ENCODE assay signal across 9 cellular contexts in genomic region chr1:61241411-61241838, GRCh38.
DNase-seq lines count a peak whose midpoint lies in the region; TF ChIP-seq lines count a peak whose summit lies in the region.
"Had no signal": no experiment of that assay in that cellular context is flagged by ENCODE, and none has a peak within 500 bp of the region (broad histone marks: within the 10 kb centered on the region; RNA-seq: fewer than 3 reads in every experiment).

No MANE protein-coding gene starts in this region.

- no peak for TF ChIP-seq RAD21 in liver (IDR thresholded peaks at IDR 0.05)

- no peak overlapping the region for H3K9ac ChIP-seq in liver (ENCODE audit: low read depth in 1 of 2, low read length in 2 of 2)

- no peak overlapping the region for H3K27ac Mint-ChIP-seq in MCF 10A (ENCODE audit: low read depth, unreplicated experiment)
- H3K27ac Mint-ChIP-seq: nephron progenitor cell had no signal

- no peaks in the 10 kb centered on the region for H3K36me3 Mint-ChIP-seq in MCF 10A (ENCODE audit: insufficient read depth, unreplicated experiment)

- H3K27me3 ChIP-seq in liver (ENCODE audit: control insufficient read depth in 4 of 4, insufficient read depth in 4 of 4, low read length in 3 of 4) (no peaks in the 10 kb centered on the region), thyroid gland (no peaks in the 10 kb centered on the region), HAP-1 (ENCODE audit: low read depth) (no peaks in the 10 kb centered on the region)
- H3K27me3 ChIP-seq in effector memory CD4-positive, alpha-beta T cell (replicated peaks; ENCODE audit: control insufficient read depth, insufficient read depth, low read length, poor library complexity, severe bottlenecking) = no peaks in the 10 kb centered on the region

- TF ChIP-seq POLR2A in thyroid gland (IDR thresholded peaks at IDR 0.05) = no peak

- no peak overlapping the region for H3K4me3 Mint-ChIP-seq in MCF 10A (ENCODE audit: unreplicated experiment)
- H3K4me3 Mint-ChIP-seq: nephron progenitor cell had no signal

- H3K9me3 Mint-ChIP-seq in MCF 10A (ENCODE audit: unreplicated experiment) = no peaks in the 10 kb centered on the region
- H3K9me3 Mint-ChIP-seq: nephron progenitor cell had no signal

- peaks cover 0 to 24% (median 5%) of the 10 kb centered on the region in 4 donors for H3K4me1 ChIP-seq in liver (ENCODE audit: control insufficient read depth in 4 of 4, insufficient read depth in 4 of 4, low read length in 3 of 4)
- peaks cover 25 to 34% of the 10 kb centered on the region in 2 donors for H3K4me1 ChIP-seq in thyroid gland
- no peaks in the 10 kb centered on the region for H3K4me1 ChIP-seq in effector memory CD4-positive, alpha-beta T cell (ENCODE audit: control insufficient read depth, insufficient read depth, low read length, poor library complexity, severe bottlenecking)
- H3K4me1 ChIP-seq in HAP-1 = peaks cover 17% of the 10 kb centered on the region

- BruUV-seq in MCF 10A (replicated peaks; lab: Mats Ljungman, UMichigan) = no TSS peak

- H3K36me3 ChIP-seq in liver (ENCODE audit: control insufficient read depth in 4 of 4, insufficient read depth in 3 of 4, low read depth in 1 of 4, low read length in 3 of 4) (peaks cover 0 to 2% (median 0%) of the 10 kb centered on the region in 4 donors), thyroid gland (no peaks in the 10 kb centered on the region), HAP-1 (replicated peaks) (no peaks in the 10 kb centered on the region)
- no peaks in the 10 kb centered on the region for H3K36me3 ChIP-seq in effector memory CD4-positive, alpha-beta T cell (ENCODE audit: control insufficient read depth, insufficient read depth, low read length)

- peaks cover 22% of the 10 kb centered on the region for H3K4me1 Mint-ChIP-seq in MCF 10A (ENCODE audit: insufficient read depth, unreplicated experiment)

- peak; percentile 85 for DNase-seq in NCI-H1105 treated with DMSO at 0.1 percent for 48 hours (lab: John Stamatoyannopoulos, UW)
- peak; percentile 56 for DNase-seq in MCF 10A (ENCODE audit: unreplicated experiment)
- peak; percentile 70 to 71 for DNase-seq in thyroid gland
- DNase-seq in effector memory CD4-positive, alpha-beta T cell = no peak
- no peak for DNase-seq in NCI-H2171 (lab: John Stamatoyannopoulos, UW)
- no peak for DNase-seq in HAP-1 (ENCODE audit: low spot score in 2 of 2)
- DNase-seq: activated CD4-positive, alpha-beta T cell treated with anti-CD3 and anti-CD28 coated beads, Interleukin-2, amount 50 U/mL, for 48 hours; nephron progenitor cell had no signal

- CTCF ChIA-PET in MCF 10A (lab: Yijun Ruan, JAX) = interaction anchor here (0.5 to 1.0 kb wide), 5 partner anchors 27 to 501 kb away, joined by 3 read pairs; no protein-coding TSS in a partner anchor

- no peaks in the 10 kb centered on the region for H3K27me3 Mint-ChIP-seq in MCF 10A (ENCODE audit: insufficient read depth, unreplicated experiment)

- H3K9me3 ChIP-seq in liver (ENCODE audit: control insufficient read depth in 4 of 4, low read length in 3 of 4) (no peaks in the 10 kb centered on the region), thyroid gland (no peaks in the 10 kb centered on the region), HAP-1 (no peaks in the 10 kb centered on the region)
- no peaks in the 10 kb centered on the region for H3K9me3 ChIP-seq in effector memory CD4-positive, alpha-beta T cell (ENCODE audit: control insufficient read depth, low read length)

- 14% methylated on average over 4 of the region's 4 CpGs for WGBS in liver
- 9 to 13% methylated on average over 4 of the region's 4 CpGs for WGBS in thyroid gland, 2 donors

- peak overlapping the region in 1 of 2 donors; percentile 50 for H3K27ac ChIP-seq in liver (ENCODE audit: low read depth in 1 of 2, low read length in 2 of 2)
- H3K27ac ChIP-seq in thyroid gland = peak overlapping the region; percentile 50 to 71 (median 67)
- H3K27ac ChIP-seq in effector memory CD4-positive, alpha-beta T cell (ENCODE audit: insufficient read depth, low read length, poor library complexity, severe bottlenecking) = no peak overlapping the region

- in situ Hi-C loops in HAP-1 (cut with MboI; ENCODE audit: low sequenced_read_pairs) = no loop called here

- H3K4me3 ChIP-seq in liver (ENCODE audit: low read depth in 1 of 3, low read length in 3 of 3) (peak overlapping the region in 1 of 3 donors; percentile 32), thyroid gland (replicated peaks in 1 of 3) (no peak overlapping the region), HAP-1 (no peak overlapping the region)
- no peak overlapping the region for H3K4me3 ChIP-seq in effector memory CD4-positive, alpha-beta T cell (ENCODE audit: insufficient read depth, low read depth, low read length, poor library complexity, severe bottlenecking)

- POLR2A ChIA-PET in MCF 10A (lab: Yijun Ruan, JAX) = interaction anchor here (0.5 to 2.0 kb wide), 8 partner anchors 9 to 186 kb away, joined by 3 to 12 read pairs (median 4); no protein-coding TSS in a partner anchor

- intact Hi-C loops in MCF 10A (cut with micrococcal nuclease) = no loop called here
- intact Hi-C loops in thyroid gland (cut with DNase I) = no loop called here

- no peak for TF ChIP-seq CTCF in MCF 10A (IDR thresholded peaks at IDR 0.05; ENCODE audit: unreplicated experiment)
- no peak for TF ChIP-seq CTCF in liver (IDR thresholded peaks at IDR 0.05; ENCODE audit: low read depth, low read length, missing input control)
- peak in 1 of 6 experiments; percentile 1 for TF ChIP-seq CTCF in thyroid gland (IDR thresholded peaks at IDR 0.05)

TF ChIP-seq in liver, 16 proteins besides CTCF, POLR2A, EP300 and RAD21:
- TF ChIP-seq GABPA (IDR thresholded peaks at IDR 0.05 in 1 of 2, conservative IDR thresholded peaks at IDR 0.05 in 1 of 2) (no peak), MAX (IDR thresholded peaks at IDR 0.05) (no peak), TAF1 (conservative IDR thresholded peaks at IDR 0.05) (no peak), NR2F2 (IDR thresholded peaks at IDR 0.05) (no peak), YY1 (IDR thresholded peaks at IDR 0.05) (peak; percentile 99)

Comparison
In these comparisons a context has a peak if more than half of its experiments do, and no peak if none do; other contexts are left out.
1. DNase-seq: peak in NCI-H1105 treated with DMSO at 0.1 percent for 48 hours (single experiment), MCF 10A (single experiment) and thyroid gland (2 of 2); none in effector memory CD4-positive, alpha-beta T cell (0 of 3), NCI-H2171 (single experiment) and HAP-1 (0 of 2).